ENCODE assay signal across 8 cellular contexts in genomic region chrX:74536142-74537010, GRCh38.
A peak's percentile ranks its signal among the peaks of the same experiment; 100 is the strongest.
DNase-seq lines count a peak whose midpoint lies in the region; ATAC-seq and TF ChIP-seq lines count a peak whose summit lies in the region.

No MANE protein-coding gene starts in this region.

- H3K27me3 Mint-ChIP-seq in osteocyte (ENCODE audit: unreplicated experiment): no peaks in the 10 kb centered on the region

- TF ChIP-seq CTCF in astrocyte of the cerebellum (IDR thresholded peaks at IDR 0.05; ENCODE audit: low read depth, low read length, missing control alignments) (peak; percentile 43), heart right ventricle (IDR thresholded peaks at IDR 0.05) (peak in 8 of 9 donors; percentile 20 to 53 (median 38)), osteocyte (IDR thresholded peaks at IDR 0.05) (peak; percentile 37)

- H3K27ac Mint-ChIP-seq in osteocyte (ENCODE audit: unreplicated experiment): peak overlapping the region; percentile 93

- H3K4me3 Mint-ChIP-seq in osteocyte (ENCODE audit: unreplicated experiment): peak overlapping the region; percentile 73

- H3K27ac ChIP-seq in heart right ventricle: peak overlapping the region; percentile 74 to 94 (median 87)

- H3K4me1 Mint-ChIP-seq in osteocyte (ENCODE audit: unreplicated experiment): peaks cover 16% of the 10 kb centered on the region

- H3K9me3 Mint-ChIP-seq in osteocyte (ENCODE audit: unreplicated experiment): no peaks in the 10 kb centered on the region

- peaks cover 0 to 16% (median 6%) of the 10 kb centered on the region in 9 donors for H3K4me1 ChIP-seq in heart right ventricle

- H3K36me3 Mint-ChIP-seq in osteocyte (ENCODE audit: unreplicated experiment): peaks cover 3% of the 10 kb centered on the region

- intact Hi-C loops in heart right ventricle (cut with DNase I): loop anchor here in 7 of 10 donors (2.0 to 10.0 kb wide), 6 partner anchors 114 to 244 kb away; partner anchors contain the start of gene SLC16A2 (in 5 of the 7)

- H3K9me3 ChIP-seq in heart right ventricle: no peaks in the 10 kb centered on the region

- peak overlapping the region; percentile 34 for H3K4me3 ChIP-seq in astrocyte of the cerebellum (ENCODE audit: low read depth, low read length)
- peak overlapping the region; percentile 25 to 61 (median 56) for H3K4me3 ChIP-seq in heart right ventricle

- WGBS in heart right ventricle, 2 donors: 0 to 1% methylated on average over 21 to 64 of the region's 64 CpGs

- ATAC-seq in GM21825 (IDR thresholded peaks at IDR 0.05; ENCODE audit: unreplicated experiment) (peak; percentile 64), SK-N-SH treated with all-trans-retinoic acid at 6 μM for 48 hours (peak; percentile 88), heart right ventricle (peak; percentile 86 to 95 (median 92))

- in situ Hi-C loops in astrocyte of the cerebellum (cut with HindIII; ENCODE audit: low sequenced_read_pairs): no loop called here

- peaks cover 0 to 34% (median 0%) of the 10 kb centered on the region in 7 donors for H3K27me3 ChIP-seq in heart right ventricle

- peak; percentile 90 for DNase-seq in ELF-1 (ENCODE audit: low read depth, low spot score)
- peak; percentile 94 for DNase-seq in M059J (ENCODE audit: low read depth)
- peak; percentile 57 for DNase-seq in astrocyte of the cerebellum (ENCODE audit: low read depth)
- DNase-seq in heart right ventricle: peak; percentile 83 to 89
- peak; percentile 91 for DNase-seq in osteocyte (ENCODE audit: extremely low spot score, unreplicated experiment)
- DNase-seq in KG1 (lab: John Stamatoyannopoulos, UW): no peak

- no peaks in the 10 kb centered on the region for H3K36me3 ChIP-seq in heart right ventricle

TF ChIP-seq in SK-N-SH treated with all-trans-retinoic acid at 6 μM for 48 hours, 23 proteins besides CTCF, POLR2A, EP300 and RAD21:
- TF ChIP-seq SNAI2 (CRISPR knock-in tag; IDR thresholded peaks at IDR 0.05) (no peak), PPARA (CRISPR knock-in tag; IDR thresholded peaks at IDR 0.05; ENCODE audit: borderline replicate concordance) (no peak), TCF4 (CRISPR knock-in tag; IDR thresholded peaks at IDR 0.05; ENCODE audit: borderline replicate concordance) (no peak), ZNF70 (CRISPR knock-in tag; IDR thresholded peaks at IDR 0.05) (no peak), RARB (CRISPR knock-in tag; IDR thresholded peaks at IDR 0.05) (no peak), PATZ1 (CRISPR knock-in tag; IDR thresholded peaks at IDR 0.05; ENCODE audit: borderline replicate concordance) (no peak), GLIS3 (CRISPR knock-in tag; IDR thresholded peaks at IDR 0.05) (no peak), POU6F1 (CRISPR knock-in tag; IDR thresholded peaks at IDR 0.05; ENCODE audit: borderline replicate concordance, low read depth) (no peak), TOX (CRISPR knock-in tag; IDR thresholded peaks at IDR 0.05; ENCODE audit: borderline replicate concordance) (no peak), ZC3H10 (CRISPR knock-in tag; IDR thresholded peaks at IDR 0.05) (no peak), OSR1 (CRISPR knock-in tag; IDR thresholded peaks at IDR 0.05) (no peak), ISL1 (CRISPR knock-in tag; IDR thresholded peaks at IDR 0.05) (no peak), CSRNP3 (CRISPR knock-in tag; IDR thresholded peaks at IDR 0.05) (no peak), ZFP30 (CRISPR knock-in tag; IDR thresholded peaks at IDR 0.05) (no peak), TSHZ2 (CRISPR knock-in tag; IDR thresholded peaks at IDR 0.05) (no peak)
